22 cellular contexts compared by ENCODE assay signal in genomic region chr3:153785901-153786300, GRCh38.
DNase-seq lines count a peak whose midpoint lies in the region; ATAC-seq, FAIRE-seq and TF ChIP-seq lines count a peak whose summit lies in the region.
"Had no signal": no experiment of that assay in that cellular context is flagged by ENCODE, and none has a peak within 500 bp of the region (broad histone marks: within the 10 kb centered on the region; RNA-seq: fewer than 3 reads in every experiment).

No MANE protein-coding gene starts in this region.

- CTCF ChIA-PET in mammary epithelial cell (lab: Charles Lee; ENCODE audit: low non-redundant PET): no interaction called here
- CTCF ChIA-PET in endothelial cell of umbilical vein (lab: Charles Lee): interaction anchor here (0.7 to 2.7 kb wide), 15 partner anchors 17 to 1916 kb away, joined by 3 to 23 read pairs (median 4); no protein-coding TSS in a partner anchor

- no peak for TF ChIP-seq POLR2A in breast epithelium (IDR thresholded peaks at IDR 0.05)
- TF ChIP-seq POLR2A in endothelial cell of umbilical vein (IDR thresholded peaks at IDR 0.05; ENCODE audit: low read depth, low read length): no peak
- no peak for TF ChIP-seq POLR2A in GM18505 (IDR thresholded peaks at IDR 0.05; ENCODE audit: borderline replicate concordance, extremely low read depth, insufficient read depth, insufficient read length)

- H3K4me2 ChIP-seq in mammary epithelial cell (ENCODE audit: insufficient read depth, low read depth, low read length) (no peak overlapping the region), endothelial cell of umbilical vein (ENCODE audit: insufficient read depth, low read length) (no peak overlapping the region)
- H3K4me2 ChIP-seq: BLaER1, smooth muscle cell had no signal

- TF ChIP-seq CTCF in mammary epithelial cell (conservative IDR thresholded peaks at IDR 0.05 in 1 of 2, IDR thresholded peaks at IDR 0.05 in 1 of 2; ENCODE audit: extremely low read depth in 1 of 2, insufficient read depth in 1 of 2, low read depth in 1 of 2, low read length in 2 of 2): peak; percentile 12 to 13
- TF ChIP-seq CTCF in breast epithelium (IDR thresholded peaks at IDR 0.05): no peak
- no peak for TF ChIP-seq CTCF in endothelial cell of umbilical vein (IDR thresholded peaks at IDR 0.05; ENCODE audit: extremely low read depth in 1 of 2, insufficient read depth in 1 of 2, low read depth in 1 of 2, low read length in 2 of 2)

- H3K4me3 ChIP-seq in mammary epithelial cell (replicated peaks in 1 of 3; ENCODE audit: insufficient read depth in 1 of 3, low read depth in 2 of 3, low read length in 3 of 3): no peak overlapping the region
- H3K4me3 ChIP-seq in breast epithelium: no peak overlapping the region
- H3K4me3 ChIP-seq in endothelial cell of umbilical vein (replicated peaks in 1 of 3; ENCODE audit: insufficient read depth in 1 of 3, low read depth in 1 of 3, low read length in 3 of 3): no peak overlapping the region
- H3K4me3 ChIP-seq: BLaER1, dorsolateral prefrontal cortex, heart right ventricle, smooth muscle cell had no signal

- H3K79me2 ChIP-seq in mammary epithelial cell (ENCODE audit: insufficient read depth, low read length): no peaks in the 10 kb centered on the region
- no peaks in the 10 kb centered on the region for H3K79me2 ChIP-seq in endothelial cell of umbilical vein (ENCODE audit: control insufficient read depth, insufficient read depth, low read length)

- no peaks in the 10 kb centered on the region for H4K20me1 ChIP-seq in mammary epithelial cell (ENCODE audit: insufficient read depth, low read length)
- H4K20me1 ChIP-seq in endothelial cell of umbilical vein (replicated peaks; ENCODE audit: control insufficient read depth, extremely low read depth, insufficient read depth, low read length): no peaks in the 10 kb centered on the region
- H4K20me1 ChIP-seq: BLaER1 had no signal

- intact Hi-C loops in mammary epithelial cell (cut with micrococcal nuclease): loop anchor here (10.0 kb wide), 1 partner anchor 189 kb away; no protein-coding TSS in a partner anchor
- intact Hi-C loops in breast epithelium (cut with DNase I; ENCODE audit: low total_unique reads): no loop called here
- intact Hi-C loops in endothelial cell of umbilical vein (cut with micrococcal nuclease): loop anchor here (2.0 kb wide), 1 partner anchor 141 kb away; no protein-coding TSS in a partner anchor

- peak; percentile 15 for FAIRE-seq in endothelial cell of umbilical vein (lab: Jason Lieb, UNC)
- FAIRE-seq: D721Med had no signal

- DNase-seq in mammary epithelial cell: no peak
- DNase-seq in breast epithelium (ENCODE audit: low spot score in 2 of 2): no peak
- peak; percentile 4 for DNase-seq in NCI-H69 (lab: John Stamatoyannopoulos, UW)
- DNase-seq in endothelial cell of umbilical vein (ENCODE audit: low read depth, low spot score): no peak
- DNase-seq in HCEC 1CT: no peak
- DNase-seq: 8988T; activated naive CD8-positive, alpha-beta T cell treated with anti-CD3 and anti-CD28 coated beads, Interleukin-2, amount 10 ng/mL, durations not matched to agents 7 days and 5 days; dorsolateral prefrontal cortex; GDM1; heart right ventricle; islet precursor cell; natural killer cell; NCI-H1092 treated with DMSO at 0.1 percent for 48 hours; NCI-H2171; NCI-H82; T-helper 1 cell had no signal

- H3K27ac ChIP-seq in mammary epithelial cell (ENCODE audit: insufficient read depth, low read depth, low read length) (no peak overlapping the region), breast epithelium (no peak overlapping the region), endothelial cell of umbilical vein (ENCODE audit: insufficient read depth, low read depth, low read length) (no peak overlapping the region)
- H3K27ac ChIP-seq: BLaER1, dorsolateral prefrontal cortex, heart right ventricle had no signal

- in situ Hi-C loops in mammary epithelial cell (cut with MboI; ENCODE audit: low sequenced_read_pairs in 2 of 2): no loop called here

- dilution Hi-C loops in mammary epithelial cell (cut with HindIII; ENCODE audit: low sequenced_read_pairs): no loop called here
- dilution Hi-C loops in endothelial cell of umbilical vein (cut with MboI; ENCODE audit: extremely low pct_ligation_motif_present, low sequenced_read_pairs): no loop called here

- ATAC-seq in GM18505 (IDR thresholded peaks at IDR 0.05; ENCODE audit: unreplicated experiment) (no peak), GM19455 (IDR thresholded peaks at IDR 0.05; ENCODE audit: unreplicated experiment) (no peak), HG02759 (IDR thresholded peaks at IDR 0.05; ENCODE audit: unreplicated experiment) (no peak)
- ATAC-seq: heart right ventricle, natural killer cell had no signal

- no peaks in the 10 kb centered on the region for H3K4me1 ChIP-seq in mammary epithelial cell (ENCODE audit: insufficient read depth, low read length)
- no peaks in the 10 kb centered on the region for H3K4me1 ChIP-seq in breast epithelium
- H3K4me1 ChIP-seq in endothelial cell of umbilical vein (ENCODE audit: control insufficient read depth, extremely low read depth, insufficient read depth, low read length): no peaks in the 10 kb centered on the region

- H3K27me3 ChIP-seq in mammary epithelial cell (ENCODE audit: insufficient read depth, low read length) (no peaks in the 10 kb centered on the region), breast epithelium (no peaks in the 10 kb centered on the region), endothelial cell of umbilical vein (ENCODE audit: control insufficient read depth in 2 of 2, insufficient read depth in 2 of 2, low read length in 2 of 2) (no peaks in the 10 kb centered on the region)
- H3K27me3 ChIP-seq: BLaER1, dorsolateral prefrontal cortex had no signal

- H3K9me3 ChIP-seq in mammary epithelial cell (replicated peaks; ENCODE audit: insufficient read depth, low read length) (no peaks in the 10 kb centered on the region), breast epithelium (no peaks in the 10 kb centered on the region), endothelial cell of umbilical vein (replicated peaks; ENCODE audit: control insufficient read depth, insufficient read depth, low read length) (no peaks in the 10 kb centered on the region)
- H3K9me3 ChIP-seq: BLaER1 had no signal

- H2AFZ ChIP-seq in mammary epithelial cell (ENCODE audit: low read depth, low read length) (no peak overlapping the region), endothelial cell of umbilical vein (ENCODE audit: low read depth, low read length) (no peak overlapping the region)

- no peaks in the 10 kb centered on the region for H3K9me1 ChIP-seq in endothelial cell of umbilical vein (replicated peaks; ENCODE audit: control insufficient read depth, extremely low read depth, insufficient read depth, low read length)

- H3K36me3 ChIP-seq in mammary epithelial cell (ENCODE audit: insufficient read depth, low read length) (no peaks in the 10 kb centered on the region), breast epithelium (no peaks in the 10 kb centered on the region), endothelial cell of umbilical vein (ENCODE audit: control insufficient read depth in 2 of 2, extremely low read depth in 1 of 2, insufficient read depth in 2 of 2, low read length in 2 of 2) (no peaks in the 10 kb centered on the region)
- H3K36me3 ChIP-seq: BLaER1, heart right ventricle had no signal

- BruUV-seq in mammary epithelial cell (replicated peaks; lab: Mats Ljungman, UMichigan) (no TSS peak), endothelial cell of umbilical vein (replicated peaks; lab: Mats Ljungman, UMichigan) (no TSS peak)

- POLR2A ChIA-PET in endothelial cell of umbilical vein (lab: Charles Lee): no interaction called here

- H3K9ac ChIP-seq in mammary epithelial cell (ENCODE audit: insufficient read depth, low read length) (no peak overlapping the region), endothelial cell of umbilical vein (replicated peaks; ENCODE audit: extremely low read depth, insufficient read depth, low read length) (no peak overlapping the region)
- H3K9ac ChIP-seq: BLaER1 had no signal

- 69% methylated on average over 3 of the region's 3 CpGs for WGBS in mammary epithelial cell (ENCODE audit: low coverage, missing lambda C conversion rate)

TF ChIP-seq in endothelial cell of umbilical vein, 7 proteins besides CTCF, POLR2A, EP300 and RAD21:
- TF ChIP-seq FOS (IDR thresholded peaks at IDR 0.05; ENCODE audit: borderline replicate concordance, insufficient read depth, low read length): no peak
- TF ChIP-seq JUN (IDR thresholded peaks at IDR 0.05; ENCODE audit: borderline replicate concordance, insufficient read depth, insufficient read length, low read depth): no peak
- no peak for TF ChIP-seq MYC (IDR thresholded peaks at IDR 0.05; ENCODE audit: low read depth, low read length)
- TF ChIP-seq EZH2 (IDR thresholded peaks at IDR 0.05; ENCODE audit: borderline replicate concordance, low read depth, low read length, severe bottlenecking): no peak
- no peak for TF ChIP-seq MAX (IDR thresholded peaks at IDR 0.05; ENCODE audit: insufficient read depth, insufficient read length)
- no peak for TF ChIP-seq POLR2AphosphoS5 (IDR thresholded peaks at IDR 0.05; ENCODE audit: insufficient read depth, low read depth, low read length)
- no peak for TF ChIP-seq GATA2 (IDR thresholded peaks at IDR 0.05; ENCODE audit: insufficient read depth, insufficient read length, low read depth, low read length)

Comparison
In these comparisons a context has a peak if more than half of its experiments do, and no peak if none do; other contexts are left out.
1. CTCF ChIP-seq: peak in mammary epithelial cell (2 of 2); none in breast epithelium (0 of 3) and endothelial cell of umbilical vein (0 of 2).